10 cellular contexts compared by ENCODE assay signal in the genomic region with DNA sequence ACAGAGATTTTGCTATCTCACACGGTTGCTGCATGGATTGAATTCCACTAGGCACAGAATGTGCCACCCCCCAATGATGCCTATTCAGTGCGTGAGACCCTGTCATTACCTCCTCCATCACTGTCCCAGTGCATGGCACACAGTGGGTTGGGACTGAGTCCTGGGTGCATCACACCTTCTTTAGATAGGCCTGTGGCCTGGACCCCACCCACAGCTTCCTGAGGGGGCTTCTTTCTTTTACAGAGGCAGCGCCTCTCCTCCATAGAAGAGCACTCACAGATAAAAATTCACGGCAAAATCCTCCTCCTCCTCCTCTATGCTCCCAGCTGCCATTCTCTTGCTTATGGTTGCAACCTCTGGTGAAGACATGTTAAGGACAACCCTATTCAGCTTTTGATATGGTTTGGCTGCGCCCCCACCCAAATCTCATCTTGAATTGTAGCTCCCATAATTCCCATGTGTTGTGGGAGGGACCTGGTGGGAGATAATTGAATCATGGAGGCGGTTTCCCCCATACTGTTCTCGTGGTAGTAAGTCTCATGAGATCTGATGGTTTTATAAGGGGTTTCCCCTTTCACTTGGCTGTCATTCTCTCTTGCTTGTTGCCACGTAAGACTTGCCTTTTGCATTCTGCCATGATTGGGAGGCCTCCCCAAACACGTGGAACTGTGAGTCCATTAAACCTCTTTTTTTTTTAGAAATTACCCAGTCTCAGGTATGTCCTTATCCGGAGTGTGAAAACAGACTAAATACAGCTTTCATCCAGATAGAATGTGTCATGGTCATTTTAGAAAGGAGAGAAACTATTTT.
DNase-seq lines count a peak whose midpoint lies in the region; ATAC-seq and TF ChIP-seq lines count a peak whose summit lies in the region.
"Had no signal": no experiment of that assay in that cellular context is flagged by ENCODE, and none has a peak within 500 bp of the region (broad histone marks: within the 10 kb centered on the region; RNA-seq: fewer than 3 reads in every experiment).

No MANE protein-coding gene starts in this region.

- ATAC-seq in sciatic nerve (no peak), GM18870 (IDR thresholded peaks at IDR 0.05; ENCODE audit: unreplicated experiment) (no peak)
- ATAC-seq: HCT116 had no signal

- TF ChIP-seq POLR2A in lower leg skin (IDR thresholded peaks at IDR 0.05) = no peak

- DNase-seq in stimulated activated CD4-positive, alpha-beta T cell treated with anti-CD3 and anti-CD28 coated beads, Interleukin-2, amount 100 ng/mL, for 4 hours (ENCODE audit: low read depth) = peak; percentile 24
- no peak for DNase-seq in stimulated activated CD4-positive, alpha-beta T cell treated with anti-CD3 and anti-CD28 coated beads, Interleukin-4, amount 100 ng/mL, for 1 hour
- peak; percentile 52 for DNase-seq in activated CD8-positive, alpha-beta memory T cell treated with anti-CD3 and anti-CD28 coated beads, Interleukin-2, amount 50 U/mL, for 48 hours
- DNase-seq in lower leg skin (ENCODE audit: low spot score in 2 of 2) = peak; percentile 11 to 52
- no peak for DNase-seq in DMS153 treated with DMSO at 0.1 percent for 48 hours (lab: John Stamatoyannopoulos, UW; ENCODE audit: unreplicated experiment)
- DNase-seq in sciatic nerve (ENCODE audit: low spot score) = no peak
- DNase-seq in DMS79 treated with DMSO at 0.1 percent for 48 hours (lab: John Stamatoyannopoulos, UW) = no peak

- H3K4me3 ChIP-seq in lower leg skin (ENCODE audit: low read depth, poor library complexity, severe bottlenecking) = no peak overlapping the region
- H3K4me3 ChIP-seq: ovary had no signal

- no peak for TF ChIP-seq CTCF in lower leg skin (IDR thresholded peaks at IDR 0.05)

- WGBS in lower leg skin, 2 donors = 83 to 88% methylated on average over 10 of the region's 10 CpGs

- intact Hi-C loops in lower leg skin (cut with DNase I; ENCODE audit: low total_unique reads) (no loop called here), sciatic nerve (cut with DNase I) (no loop called here)

Comparison
In these comparisons a context has a peak if more than half of its experiments do, and no peak if none do; other contexts are left out.
1. DNase-seq: peak in stimulated activated CD4-positive, alpha-beta T cell treated with anti-CD3 and anti-CD28 coated beads, Interleukin-2, amount 100 ng/mL, for 4 hours (single experiment), activated CD8-positive, alpha-beta memory T cell treated with anti-CD3 and anti-CD28 coated beads, Interleukin-2, amount 50 U/mL, for 48 hours (single experiment) and lower leg skin (2 of 2); none in stimulated activated CD4-positive, alpha-beta T cell treated with anti-CD3 and anti-CD28 coated beads, Interleukin-4, amount 100 ng/mL, for 1 hour (single experiment), DMS153 treated with DMSO at 0.1 percent for 48 hours (single experiment), sciatic nerve (single experiment) and DMS79 treated with DMSO at 0.1 percent for 48 hours (single experiment).